11 cellular contexts compared by ENCODE assay signal in genomic region chr22:46114518-46115387, GRCh38. TPM values are rescaled to one million over a fixed set of nuclear protein-coding genes. Genes with fewer than 3 reads are reported as not detected.
A peak's percentile ranks its signal among the peaks of the same experiment; 100 is the strongest.
DNase-seq lines count a peak whose midpoint lies in the region; ATAC-seq and TF ChIP-seq lines count a peak whose summit lies in the region.
"Had no signal": no experiment of that assay in that cellular context is flagged by ENCODE, and none has a peak within 500 bp of the region (broad histone marks: within the 10 kb centered on the region; RNA-seq: fewer than 3 reads in every experiment).

No MANE protein-coding gene starts in this region.

- CTCF ChIA-PET in GM10248 (lab: Yijun Ruan, JAX), result interaction anchor here (0.8 to 10.5 kb wide), 11 partner anchors 20 to 538 kb away, joined by 3 to 254 read pairs (median 4); no protein-coding TSS in a partner anchor

- no peaks in the 10 kb centered on the region for H3K36me3 ChIP-seq in GM23338 (ENCODE audit: insufficient read depth)

- DNase-seq in GM23338 (ENCODE audit: low spot score) (no peak), SK-MEL-5 (ENCODE audit: low read depth, low spot score) (peak; percentile 24), fibroblast of villous mesenchyme (ENCODE audit: low read depth) (no peak), GM10248 (ENCODE audit: extremely low spot score) (no peak), NCI-H128 (lab: John Stamatoyannopoulos, UW; ENCODE audit: unreplicated experiment) (no peak)
- DNase-seq: activated CD8-positive, alpha-beta memory T cell treated with anti-CD3 and anti-CD28 coated beads, Interleukin-2, amount 50 U/mL, for 48 hours; MG63; trophoblast cell had no signal

- H3K27ac ChIP-seq in GM23338 (ENCODE audit: low read depth), result no peak overlapping the region

- H3K36me3 Mint-ChIP-seq in GM23338 (ENCODE audit: low read depth), result no peaks in the 10 kb centered on the region
- H3K36me3 Mint-ChIP-seq in stimulated activated memory B cell treated with anti-CD40 and anti-IgM and Interleukin-4, amounts not matched to agents 10 μg/mL and 1 μg/mL and 100 μg/mL, for 72 hours, result no peaks in the 10 kb centered on the region

- H3K4me2 ChIP-seq in GM23338, result no peak overlapping the region

- H3K9me3 Mint-ChIP-seq in GM23338, result no peaks in the 10 kb centered on the region
- H3K9me3 Mint-ChIP-seq in stimulated activated memory B cell treated with anti-CD40 and anti-IgM and Interleukin-4, amounts not matched to agents 10 μg/mL and 1 μg/mL and 100 μg/mL, for 72 hours, result no peaks in the 10 kb centered on the region

- H3K4me1 ChIP-seq in GM23338 (ENCODE audit: insufficient read depth), result no peaks in the 10 kb centered on the region

- peaks cover 5% of the 10 kb centered on the region for H3K27me3 Mint-ChIP-seq in GM23338 (ENCODE audit: insufficient read depth, low read depth, poor library complexity)
- H3K27me3 Mint-ChIP-seq in stimulated activated memory B cell treated with anti-CD40 and anti-IgM and Interleukin-4, amounts not matched to agents 10 μg/mL and 1 μg/mL and 100 μg/mL, for 72 hours, result peaks cover 12% of the 10 kb centered on the region

- peak in 1 of 2 experiments; percentile 22; a peak in 1 of 4 replicates for TF ChIP-seq CTCF in GM23338 (conservative IDR thresholded peaks at IDR 0.05; ENCODE audit: low read depth in 2 of 2)
- TF ChIP-seq CTCF in fibroblast of villous mesenchyme (IDR thresholded peaks at IDR 0.05; ENCODE audit: insufficient read depth, low read depth, low read length), result peak; percentile 10
- TF ChIP-seq CTCF in GM10248 (IDR thresholded peaks at IDR 0.05; ENCODE audit: control extremely low read depth, extremely low read depth, low read depth, missing control alignments), result no peak

- no peak overlapping the region for H2AFZ ChIP-seq in GM23338

- H3K9me2 ChIP-seq in GM23338 (ENCODE audit: insufficient read depth), result no peaks in the 10 kb centered on the region

- H3K4me1 Mint-ChIP-seq in GM23338, result no peaks in the 10 kb centered on the region; the same call in 2 of the 3 replicates
- peaks cover 11% of the 10 kb centered on the region for H3K4me1 Mint-ChIP-seq in stimulated activated memory B cell treated with anti-CD40 and anti-IgM and Interleukin-4, amounts not matched to agents 10 μg/mL and 1 μg/mL and 100 μg/mL, for 72 hours

- no peaks in the 10 kb centered on the region for H3F3A ChIP-seq in GM23338 (replicated peaks; ENCODE audit: low read depth)

- no peaks in the 10 kb centered on the region for H4K20me1 ChIP-seq in GM23338 (replicated peaks; ENCODE audit: insufficient read depth)

- no peak for ATAC-seq in GM23338
- no peak for ATAC-seq in stimulated activated memory B cell treated with anti-CD40 and anti-IgM and Interleukin-4, amounts not matched to agents 10 μg/mL and 1 μg/mL and 100 μg/mL, for 72 hours
- no peak for ATAC-seq in GM18861 (IDR thresholded peaks at IDR 0.05; ENCODE audit: unreplicated experiment)
- no peak for ATAC-seq in HG03039 (IDR thresholded peaks at IDR 0.05; ENCODE audit: unreplicated experiment)

- no peaks in the 10 kb centered on the region for H3K79me2 ChIP-seq in GM23338 (replicated peaks; ENCODE audit: insufficient read depth)

- no peaks in the 10 kb centered on the region for H3K27me3 ChIP-seq in GM23338 (ENCODE audit: insufficient read depth)
- H3K27me3 ChIP-seq: MG63 had no signal

- H3K4me3 ChIP-seq in GM23338, result no peak overlapping the region
- no peak overlapping the region for H3K4me3 ChIP-seq in fibroblast of villous mesenchyme (ENCODE audit: low read depth, low read length)
- H3K4me3 ChIP-seq: MG63 had no signal

- H3K4me3 Mint-ChIP-seq in GM23338, result no peak overlapping the region
- no peak overlapping the region for H3K4me3 Mint-ChIP-seq in stimulated activated memory B cell treated with anti-CD40 and anti-IgM and Interleukin-4, amounts not matched to agents 10 μg/mL and 1 μg/mL and 100 μg/mL, for 72 hours

- 0 out of 2 replicates have a peak overlapping the region, but pooled peaks have one; percentile 14 for H3K27ac Mint-ChIP-seq in GM23338
- peak overlapping the region; percentile 35 for H3K27ac Mint-ChIP-seq in stimulated activated memory B cell treated with anti-CD40 and anti-IgM and Interleukin-4, amounts not matched to agents 10 μg/mL and 1 μg/mL and 100 μg/mL, for 72 hours

- in situ Hi-C loops in SK-MEL-5 (cut with HindIII; ENCODE audit: low pct_unique_long_range_greater_than_20kb, low sequenced_read_pairs), result no loop called here

- POLR2A ChIA-PET in GM10248 (lab: Yijun Ruan, JAX), result no interaction called here

TF ChIP-seq in GM23338, 12 proteins besides CTCF, POLR2A, EP300 and RAD21 (continues in another document):
- TF ChIP-seq JUNB (IDR thresholded peaks at IDR 0.05; ENCODE audit: unreplicated experiment), result no peak
- TF ChIP-seq ZNF114 (CRISPR knock-in tag; IDR thresholded peaks at IDR 0.05), result no peak
- TF ChIP-seq REST (IDR thresholded peaks at IDR 0.05; ENCODE audit: unreplicated experiment), result no peak
- TF ChIP-seq POLR2AphosphoS5 (IDR thresholded peaks at IDR 0.05; ENCODE audit: low read depth), result no peak
- TF ChIP-seq EZH2 (IDR thresholded peaks at IDR 0.05; ENCODE audit: low read depth, unreplicated experiment), result no peak
- TF ChIP-seq CREB1 (CRISPR knock-in tag; IDR thresholded peaks at IDR 0.05; ENCODE audit: low read depth), result no peak
- TF ChIP-seq ETS1 (IDR thresholded peaks at IDR 0.05), result no peak
- TF ChIP-seq EZH2phosphoT487 (IDR thresholded peaks at IDR 0.05; ENCODE audit: unreplicated experiment), result no peak
- TF ChIP-seq NANOG (IDR thresholded peaks at IDR 0.05; ENCODE audit: borderline replicate concordance), result no peak

RNA-seq across cellular contexts. Expression of gene PPARA, which starts 35.6 kb away (rescaled TPM):
- 6.0 and 12.6 TPM in 2 replicates for total RNA-seq in GM23338 (2014; rRNA removed; shearing (Covaris generic))
- polyA plus RNA-seq in GM23338 (2016; fragmentation: Nextera tagmentation; extraction: Ambion mirVana), result 4.7 and 5.1 TPM in 2 replicates
- total RNA-seq in SK-MEL-5 (2014; rRNA removed; shearing (Covaris generic)), result 10.6 and 12.2 TPM in 2 replicates
- polyA plus RNA-seq in SK-MEL-5 (2015; cell fraction: cytosol; rRNA removed), result 12.2 and 13.8 TPM in 2 replicates
- polyA plus RNA-seq in SK-MEL-5 (2015; cell fraction: nucleus; rRNA removed), result 8.0 and 13.0 TPM in 2 replicates
- total RNA-seq in fibroblast of villous mesenchyme, result 14.2 and 15.5 TPM in 2 replicates
